In genomic region chr4:37447886-37448285, GRCh38 we compare ENCODE assay signal across 10 cellular contexts.
A peak's percentile ranks its signal among the peaks of the same experiment; 100 is the strongest.
DNase-seq lines count a peak whose midpoint lies in the region; ATAC-seq, FAIRE-seq and TF ChIP-seq lines count a peak whose summit lies in the region.
"Had no signal": no experiment of that assay in that cellular context is flagged by ENCODE, and none has a peak within 500 bp of the region (broad histone marks: within the 10 kb centered on the region; RNA-seq: fewer than 3 reads in every experiment).

No MANE protein-coding gene starts in this region.

- no peak for ATAC-seq in HepG2
- no peak for ATAC-seq in right lobe of liver
- no peak for ATAC-seq in GM21390 (IDR thresholded peaks at IDR 0.05; ENCODE audit: unreplicated experiment)
- ATAC-seq: GM23338 had no signal

- TF ChIP-seq CTCF in HepG2 (CRISPR knock-in tag; IDR thresholded peaks at IDR 0.05) (no peak), right lobe of liver (IDR thresholded peaks at IDR 0.05) (no peak)

- FAIRE-seq in HepG2 (lab: Jason Lieb, UNC): no peak

- H3K4me3 ChIP-seq in HepG2 (replicated peaks in 1 of 3; ENCODE audit: insufficient read depth in 1 of 3, low read depth in 2 of 3, low read length in 3 of 3) (no peak overlapping the region), right lobe of liver (no peak overlapping the region), SJCRH30 (no peak overlapping the region)
- H3K4me3 ChIP-seq: GM23338 had no signal

- no peak overlapping the region for H3K9ac ChIP-seq in HepG2 (ENCODE audit: insufficient read depth, low read depth, low read length)

- in situ Hi-C loops in HepG2 (cut with HindIII; ENCODE audit: extremely low pct_ligation_motif_present, low pct_unique_long_range_greater_than_20kb): no loop called here

- intact Hi-C loops in HepG2 (cut with micrococcal nuclease; ENCODE audit: unreplicated experiment): no loop called here
- intact Hi-C loops in right lobe of liver (cut with DNase I): no loop called here

- TF ChIP-seq POLR2A in HepG2 (IDR thresholded peaks at IDR 0.05; ENCODE audit: insufficient read depth in 1 of 2, low read depth in 2 of 2, low read length in 2 of 2) (no peak), right lobe of liver (IDR thresholded peaks at IDR 0.05) (no peak)

- H3K27ac ChIP-seq in HepG2 (ENCODE audit: extremely low read length, insufficient read depth, low read length) (no peak overlapping the region), right lobe of liver (no peak overlapping the region), SJCRH30 (peak overlapping the region; percentile 50)
- H3K27ac ChIP-seq: 22Rv1 had no signal

- no peaks in the 10 kb centered on the region for H3K79me2 ChIP-seq in HepG2 (ENCODE audit: insufficient read depth, low read length)

- no peak for TF ChIP-seq EP300 in HepG2 (IDR thresholded peaks at IDR 0.05; ENCODE audit: low read depth in 2 of 2, low read length in 2 of 2)
- TF ChIP-seq EP300 in HepG2 (CRISPR knock-in tag; IDR thresholded peaks at IDR 0.05; ENCODE audit: borderline replicate concordance): no peak

- 34% methylated on average over 3 of the region's 3 CpGs for WGBS in HepG2 (ENCODE audit: low lambda C conversion rate)
- 70% methylated on average over 3 of the region's 3 CpGs for WGBS in right lobe of liver (ENCODE audit: insufficient coverage, low coverage, low lambda C conversion rate, missing lambda C conversion rate)

- CTCF ChIA-PET in HepG2 (lab: Yijun Ruan, JAX; ENCODE audit: low intra/inter-chr PET ratio, low total read pairs): no interaction called here

- H3K4me2 ChIP-seq in HepG2 (ENCODE audit: low read depth, low read length): no peak overlapping the region
- H3K4me2 ChIP-seq: GM23338 had no signal

- no peak for TF ChIP-seq RAD21 in HepG2 (CRISPR knock-in tag; IDR thresholded peaks at IDR 0.05)

- no peaks in the 10 kb centered on the region for H3K36me3 ChIP-seq in HepG2 (replicated peaks in 1 of 2; ENCODE audit: control insufficient read depth in 1 of 2, insufficient read depth in 2 of 2, low read length in 2 of 2)
- H3K36me3 ChIP-seq in right lobe of liver: no peaks in the 10 kb centered on the region
- H3K36me3 ChIP-seq in SJCRH30: no peaks in the 10 kb centered on the region

- H3K9me3 ChIP-seq in HepG2 (ENCODE audit: low read length) (no peaks in the 10 kb centered on the region), right lobe of liver (no peaks in the 10 kb centered on the region), SJCRH30 (replicated peaks) (no peaks in the 10 kb centered on the region)

- H2AFZ ChIP-seq in HepG2 (ENCODE audit: low read length): no peak overlapping the region
- H2AFZ ChIP-seq: GM23338 had no signal

- DNase-seq in HepG2 (ENCODE audit: low spot score) (no peak), right lobe of liver (no peak), SJCRH30 (peak; percentile 9 to 77), myocyte (ENCODE audit: low read depth) (peak; percentile 1), islet precursor cell (no peak)
- no peak for DNase-seq in activated CD4-positive, CD25-positive, alpha-beta regulatory T cell (lab: John Stamatoyannopoulos, UW)
- DNase-seq: H7 had no signal

- 0 out of 2 replicates have a peak, but pooled peaks cover 8% of the 10 kb centered on the region for H3K4me1 ChIP-seq in HepG2 (ENCODE audit: insufficient read depth, low read length)
- H3K4me1 ChIP-seq in right lobe of liver: no peaks in the 10 kb centered on the region
- peaks cover 32% of the 10 kb centered on the region for H3K4me1 ChIP-seq in SJCRH30

- no peaks in the 10 kb centered on the region; a peak in 1 of 5 replicates for H3K27me3 ChIP-seq in HepG2 (ENCODE audit: control insufficient read depth in 1 of 2, insufficient read depth in 2 of 2, low read length in 2 of 2)
- no peaks in the 10 kb centered on the region for H3K27me3 ChIP-seq in right lobe of liver
- no peaks in the 10 kb centered on the region for H3K27me3 ChIP-seq in SJCRH30

- POLR2A ChIA-PET in HepG2 (lab: Yijun Ruan, JAX): no interaction called here

- no TSS peak for BruUV-seq in HepG2 (replicated peaks; lab: Mats Ljungman, UMichigan)

- H4K20me1 ChIP-seq in HepG2 (ENCODE audit: insufficient read depth, low read length): no peaks in the 10 kb centered on the region

TF ChIP-seq in HepG2, 621 proteins besides CTCF, POLR2A, EP300 and RAD21:
- TF ChIP-seq THAP7 (CRISPR knock-in tag; IDR thresholded peaks at IDR 0.05): no peak
- peak; percentile 36; the same call in 1 of the 2 replicates for TF ChIP-seq CREB1 (IDR thresholded peaks at IDR 0.05)
- no peak for TF ChIP-seq CREB1 (CRISPR knock-in tag; IDR thresholded peaks at IDR 0.05)
- no peak for TF ChIP-seq HNF1B (CRISPR knock-in tag; IDR thresholded peaks at IDR 0.05)
- TF ChIP-seq FOXP4 (CRISPR knock-in tag; IDR thresholded peaks at IDR 0.05): no peak
- no peak for TF ChIP-seq STAG1 (CRISPR knock-in tag; IDR thresholded peaks at IDR 0.05)
- no peak for TF ChIP-seq ZNF691 (CRISPR knock-in tag; IDR thresholded peaks at IDR 0.05; ENCODE audit: borderline replicate concordance, low read depth)
- TF ChIP-seq ZSCAN20 (CRISPR knock-in tag; IDR thresholded peaks at IDR 0.05; ENCODE audit: borderline replicate concordance): no peak
- TF ChIP-seq ZHX1 (CRISPR knock-in tag; IDR thresholded peaks at IDR 0.05; ENCODE audit: low read depth): no peak

Comparison
In these comparisons a context has a peak if more than half of its experiments do, and no peak if none do; other contexts are left out.
1. DNase-seq: peak in SJCRH30 (2 of 2) and myocyte (single experiment); none in HepG2 (single experiment), right lobe of liver (0 of 3), islet precursor cell (single experiment) and activated CD4-positive, CD25-positive, alpha-beta regulatory T cell (0 of 4).